ENCODE assay signal across 8 cellular contexts in genomic region chr11:71929491-71929890, GRCh38. TPM values are rescaled to one million over a fixed set of nuclear protein-coding genes. Genes with fewer than 3 reads are reported as not detected.
DNase-seq lines count a peak whose midpoint lies in the region; ATAC-seq, FAIRE-seq and TF ChIP-seq lines count a peak whose summit lies in the region.

No MANE protein-coding gene starts in this region.

- ATAC-seq in natural killer cell: no peak

- peaks cover 70% of the 10 kb centered on the region for H3K79me2 ChIP-seq in Karpas-422 (ENCODE audit: low read length)

- H3K27me3 Mint-ChIP-seq in dendritic cell treated with granulocyte-macrophage colony-stimulating factor and Interleukin-4, amounts not matched to agents 40 ng/mL and 50 ng/mL, for 4 days: no peaks in the 10 kb centered on the region
- no peaks in the 10 kb centered on the region for H3K27me3 Mint-ChIP-seq in natural killer cell (ENCODE audit: low read depth in 2 of 2)

- peaks cover 11% of the 10 kb centered on the region; the same call in 1 of the 2 replicates for H4K20me1 ChIP-seq in Karpas-422 (ENCODE audit: insufficient read depth, low read depth, low read length)

- H3K4me2 ChIP-seq in Karpas-422 (ENCODE audit: low read depth, low read length, poor library complexity, severe bottlenecking): peak overlapping the region; percentile 95

- no peaks in the 10 kb centered on the region for H3K9me2 ChIP-seq in Karpas-422 (replicated peaks; ENCODE audit: insufficient read depth, low read length)

- H3K4me1 ChIP-seq in Karpas-422 (ENCODE audit: low read length): peaks cover 53% of the 10 kb centered on the region

- TF ChIP-seq CTCF in AG10803 (conservative IDR thresholded peaks at IDR 0.05; ENCODE audit: low read length): no peak
- no peak for TF ChIP-seq CTCF in natural killer cell (IDR thresholded peaks at IDR 0.05)

- H2AFZ ChIP-seq in Karpas-422 (ENCODE audit: low read length): no peak overlapping the region

- H3K4me3 ChIP-seq in AG10803 (ENCODE audit: low read length) (peak overlapping the region; percentile 100), Karpas-422 (ENCODE audit: low read length) (peak overlapping the region; percentile 77)

- H3K4me3 Mint-ChIP-seq in dendritic cell treated with granulocyte-macrophage colony-stimulating factor and Interleukin-4, amounts not matched to agents 40 ng/mL and 50 ng/mL, for 4 days: peak overlapping the region; percentile 99
- H3K4me3 Mint-ChIP-seq in natural killer cell: peak overlapping the region; percentile 99

- no peaks in the 10 kb centered on the region for H3K9me3 ChIP-seq in Karpas-422 (ENCODE audit: low read length)

- H3K27ac Mint-ChIP-seq in dendritic cell treated with granulocyte-macrophage colony-stimulating factor and Interleukin-4, amounts not matched to agents 40 ng/mL and 50 ng/mL, for 4 days: peak overlapping the region; percentile 98
- peak overlapping the region; percentile 92 to 98 for H3K27ac Mint-ChIP-seq in natural killer cell

- intact Hi-C loops in dendritic cell treated with granulocyte-macrophage colony-stimulating factor and Interleukin-4, amounts not matched to agents 40 ng/mL and 50 ng/mL, for 4 days (cut with micrococcal nuclease): no loop called here
- intact Hi-C loops in natural killer cell (cut with micrococcal nuclease): no loop called here

- no peaks in the 10 kb centered on the region for H3K9me3 Mint-ChIP-seq in dendritic cell treated with granulocyte-macrophage colony-stimulating factor and Interleukin-4, amounts not matched to agents 40 ng/mL and 50 ng/mL, for 4 days
- no peaks in the 10 kb centered on the region for H3K9me3 Mint-ChIP-seq in natural killer cell

- peaks cover 47% of the 10 kb centered on the region for H3K4me1 Mint-ChIP-seq in dendritic cell treated with granulocyte-macrophage colony-stimulating factor and Interleukin-4, amounts not matched to agents 40 ng/mL and 50 ng/mL, for 4 days (ENCODE audit: low read depth)
- H3K4me1 Mint-ChIP-seq in natural killer cell: peaks cover 43 to 53% of the 10 kb centered on the region in 2 donors

- H3K27ac ChIP-seq in Karpas-422 (ENCODE audit: low read length): no peak overlapping the region

- no peak for DNase-seq in AG10803 (ENCODE audit: low read depth)
- no peak for DNase-seq in Karpas-422
- no peak for DNase-seq in natural killer cell
- DNase-seq in central memory CD4-positive, alpha-beta T cell: no peak
- no peak for DNase-seq in SIG-M5 treated with dmso at 0.1 percent for 504 hours (lab: John Stamatoyannopoulos, UW; ENCODE audit: unreplicated experiment)
- no peak for DNase-seq in KG1 (lab: John Stamatoyannopoulos, UW)
- DNase-seq in RCC 7860 (ENCODE audit: low spot score): no peak

- no peak for FAIRE-seq in RCC 7860 (lab: Jason Lieb, UNC)

- H3K9ac ChIP-seq in Karpas-422 (ENCODE audit: low read length): peak overlapping the region; percentile 82

- no peaks in the 10 kb centered on the region for H3K27me3 ChIP-seq in Karpas-422 (ENCODE audit: low read length)

- peaks cover 37% of the 10 kb centered on the region for H3K36me3 Mint-ChIP-seq in dendritic cell treated with granulocyte-macrophage colony-stimulating factor and Interleukin-4, amounts not matched to agents 40 ng/mL and 50 ng/mL, for 4 days (ENCODE audit: low read depth)
- no peaks in the 10 kb centered on the region for H3K36me3 Mint-ChIP-seq in natural killer cell

- H3K36me3 ChIP-seq in Karpas-422 (ENCODE audit: insufficient read depth, low read length): no peaks in the 10 kb centered on the region

RNA-seq across cellular contexts. Expression of gene RNF121, which starts 0.6 kb away (rescaled TPM):
- total RNA-seq in Karpas-422 (2014; rRNA removed; shearing (Covaris generic); ENCODE audit: low replicate concordance): 12.0 and 18.5 TPM in 2 replicates
- total RNA-seq in natural killer cell: 10 to 100 TPM; 22.7 to 28.2 (median 22.9) TPM

RNA-seq across cellular contexts. Expression of gene XNDC1N, which starts 1.1 kb away (rescaled TPM):
- total RNA-seq in Karpas-422 (2014; rRNA removed; shearing (Covaris generic); ENCODE audit: low replicate concordance): 10.9 and 11.6 TPM in 2 replicates
- total RNA-seq in natural killer cell: 10 to 100 TPM in 2 of 3 donors, 1 to 10 TPM in 1; 9.6 to 16.1 (median 14.1) TPM

RNA-seq across cellular contexts. Expression of gene DEFB131B, which starts 51.2 kb away (rescaled TPM):
- not detected in 2 replicates for total RNA-seq in Karpas-422 (2014; rRNA removed; shearing (Covaris generic); ENCODE audit: low replicate concordance)
- not detected for total RNA-seq in natural killer cell
